ENCODE assay signal across 8 cellular contexts in genomic region chr15:66706225-66706732, GRCh38. TPM values are rescaled to one million over a fixed set of nuclear protein-coding genes. Genes with fewer than 3 reads are reported as not detected.
DNase-seq lines count a peak whose midpoint lies in the region; ATAC-seq and TF ChIP-seq lines count a peak whose summit lies in the region.

No MANE protein-coding gene starts in this region.

- no peak overlapping the region for H2AFZ ChIP-seq in PC-3 (ENCODE audit: low read length)

- H3K79me2 ChIP-seq in DOHH2 (ENCODE audit: control insufficient read depth, low read length) (no peaks in the 10 kb centered on the region), PC-3 (ENCODE audit: low read length) (peaks cover 55% of the 10 kb centered on the region)

- ATAC-seq in PC-3 (no peak), psoas muscle (no peak), HG03108 (IDR thresholded peaks at IDR 0.05; ENCODE audit: unreplicated experiment) (no peak)

- intact Hi-C loops in PC-3 (cut with micrococcal nuclease) = no loop called here
- intact Hi-C loops in psoas muscle (cut with DNase I) = no loop called here

- peaks cover 10% of the 10 kb centered on the region; the same call in 1 of the 2 replicates for H4K20me1 ChIP-seq in DOHH2 (ENCODE audit: control insufficient read depth, insufficient read depth, low read depth, low read length)
- peaks cover 13% of the 10 kb centered on the region; the same call in 1 of the 2 replicates for H4K20me1 ChIP-seq in PC-3 (ENCODE audit: low read length)

- H3K27me3 ChIP-seq in DOHH2 (ENCODE audit: control insufficient read depth, low read length) = peaks cover 37% of the 10 kb centered on the region
- H3K27me3 ChIP-seq in PC-3 (ENCODE audit: low read length) = no peaks in the 10 kb centered on the region
- H3K27me3 ChIP-seq in psoas muscle (ENCODE audit: insufficient read depth in 3 of 3, low read length in 2 of 3) = no peaks in the 10 kb centered on the region

- TF ChIP-seq CTCF in DOHH2 (IDR thresholded peaks at IDR 0.05; ENCODE audit: low read depth, low read length, poor library complexity, severe bottlenecking) = peak; percentile 54
- peak; percentile 49 for TF ChIP-seq CTCF in PC-3 (conservative IDR thresholded peaks at IDR 0.05; ENCODE audit: low read depth, low read length)
- peak; percentile 56 for TF ChIP-seq CTCF in foreskin fibroblast (IDR thresholded peaks at IDR 0.05; ENCODE audit: low read depth, low read length)
- TF ChIP-seq CTCF in psoas muscle (IDR thresholded peaks at IDR 0.05) = no peak

- no peak overlapping the region for H3K9ac ChIP-seq in PC-3 (ENCODE audit: low read length)

- WGBS in psoas muscle, 3 donors = 90% methylated on average over 22 of the region's 22 CpGs

- no peak overlapping the region for H3K4me3 ChIP-seq in DOHH2 (ENCODE audit: low read length)
- H3K4me3 ChIP-seq in PC-3 (ENCODE audit: low read length) = no peak overlapping the region
- H3K4me3 ChIP-seq in foreskin fibroblast (ENCODE audit: low read depth in 1 of 2, low read length in 2 of 2) = peak overlapping the region; percentile 82 to 84
- peak overlapping the region; percentile 85 for H3K4me3 ChIP-seq in psoas muscle

- H3K9me3 ChIP-seq in DOHH2 (ENCODE audit: control insufficient read depth, insufficient read depth, low read length) (no peaks in the 10 kb centered on the region), PC-3 (ENCODE audit: low read length) (no peaks in the 10 kb centered on the region), psoas muscle (no peaks in the 10 kb centered on the region)

- POLR2A ChIA-PET in PC-3 (lab: Charles Lee; ENCODE audit: unreplicated experiment) = interaction anchor here (0.7 kb wide), 1 partner anchor 1870 kb away, joined by 3 read pairs; no protein-coding TSS in a partner anchor

- CTCF ChIA-PET in PC-3 (lab: Charles Lee) = interaction anchor here (0.6 kb wide), 1 partner anchor 148 kb away, joined by 4 read pairs; no protein-coding TSS in a partner anchor

- DNase-seq in PC-3 (no peak), foreskin fibroblast (peak; percentile 38 to 80), psoas muscle (no peak), DMS79 (lab: John Stamatoyannopoulos, UW) (no peak), caudate nucleus (lab: John Stamatoyannopoulos, UW) (no peak), midbrain (lab: John Stamatoyannopoulos, UW) (no peak)

- BruUV-seq in PC-3 (replicated peaks; lab: Mats Ljungman, UMichigan) = no TSS peak

- H3K36me3 ChIP-seq in DOHH2 (ENCODE audit: control insufficient read depth, low read length) (no peaks in the 10 kb centered on the region), PC-3 (ENCODE audit: low read depth, low read length) (no peaks in the 10 kb centered on the region), psoas muscle (ENCODE audit: insufficient read depth in 1 of 2, low read depth in 1 of 2) (no peaks in the 10 kb centered on the region)

- H3K9me2 ChIP-seq in DOHH2 (replicated peaks; ENCODE audit: control insufficient read depth, low read length) (no peaks in the 10 kb centered on the region), PC-3 (replicated peaks; ENCODE audit: low read length) (no peaks in the 10 kb centered on the region)

- H3F3A ChIP-seq in DOHH2 (ENCODE audit: control insufficient read depth, insufficient read depth) (peaks cover 3% of the 10 kb centered on the region; the same call in 1 of the 2 replicates), PC-3 (ENCODE audit: low read length, unreplicated experiment) (no peaks in the 10 kb centered on the region)

- H3K27ac ChIP-seq in DOHH2 (ENCODE audit: low read depth, low read length) (no peak overlapping the region), PC-3 (ENCODE audit: low read length) (no peak overlapping the region), psoas muscle (no peak overlapping the region), caudate nucleus (ENCODE audit: low read depth, low read length) (no peak overlapping the region)

- H3K4me2 ChIP-seq in DOHH2 (ENCODE audit: low read length) = no peak overlapping the region
- H3K4me2 ChIP-seq in PC-3 (ENCODE audit: low read length) = no peak overlapping the region

- H3K4me1 ChIP-seq in DOHH2 (ENCODE audit: control insufficient read depth, low read length) = peaks cover 33% of the 10 kb centered on the region
- peaks cover 15% of the 10 kb centered on the region for H3K4me1 ChIP-seq in PC-3 (ENCODE audit: insufficient read depth, low read length)
- peaks cover 11% of the 10 kb centered on the region for H3K4me1 ChIP-seq in psoas muscle

RNA-seq across cellular contexts. Expression of gene SMAD6, which starts 4.2 kb away (rescaled TPM):
- total RNA-seq in PC-3 (2014; rRNA removed) = 19.9 and 21.8 TPM in 2 replicates
- 1 to 10 TPM; 1.3 to 5.5 (median 3.8) TPM for total RNA-seq in psoas muscle
- 1 to 10 TPM in 1 of 3 donors, under 1 TPM in 2; 0.52 to 3.0 (median 0.79) TPM for polyA plus RNA-seq in psoas muscle

Comparison
In these comparisons a context has a peak if more than half of its experiments do, and no peak if none do; other contexts are left out.
1. H3K4me3 ChIP-seq: peak in foreskin fibroblast (2 of 2) and psoas muscle (single experiment); none in DOHH2 (single experiment) and PC-3 (single experiment).
2. DNase-seq: peak in foreskin fibroblast (2 of 2); none in PC-3 (single experiment), psoas muscle (0 of 2), DMS79 (single experiment), caudate nucleus (0 of 61) and midbrain (single experiment).